ENCODE assay signal across 20 cellular contexts in the genomic region with DNA sequence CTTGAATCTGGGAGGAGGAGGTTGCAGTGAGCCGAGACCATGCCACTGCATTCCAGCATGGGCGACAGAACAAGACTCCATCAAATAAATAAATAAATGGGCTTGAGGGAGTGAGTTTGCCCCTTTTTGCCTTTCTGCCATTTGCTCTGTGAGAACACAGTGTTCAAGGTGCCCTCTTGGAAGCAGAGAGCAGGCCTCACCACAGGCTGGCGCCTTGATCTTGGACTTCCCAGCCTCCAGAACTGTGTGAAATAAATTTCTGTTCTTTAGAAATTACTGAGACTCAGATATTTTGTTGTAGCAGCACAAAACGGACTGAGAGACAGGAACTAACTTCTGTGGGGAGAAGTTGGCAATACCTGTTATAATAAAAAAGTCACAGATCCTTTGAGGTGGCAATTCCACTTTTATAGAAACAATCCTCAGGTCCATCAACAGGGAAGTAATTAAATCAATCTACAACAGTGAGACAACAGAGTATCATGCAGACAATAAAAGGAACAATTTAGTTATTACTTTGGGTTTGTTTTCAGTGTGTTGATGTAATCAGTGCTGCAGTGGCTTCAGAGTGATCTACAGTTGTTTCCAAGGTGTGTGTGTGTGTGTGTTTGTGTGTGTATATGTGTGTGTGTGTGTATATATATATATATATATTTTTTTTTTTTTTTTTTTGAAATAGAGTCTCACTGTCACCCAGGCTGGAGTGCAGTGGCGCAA. TPM values are rescaled to one million over a fixed set of nuclear protein-coding genes. Genes with fewer than 3 reads are reported as not detected.
DNase-seq lines count a peak whose midpoint lies in the region; ATAC-seq, FAIRE-seq and TF ChIP-seq lines count a peak whose summit lies in the region.
"Had no signal": no experiment of that assay in that cellular context is flagged by ENCODE, and none has a peak within 500 bp of the region (broad histone marks: within the 10 kb centered on the region; RNA-seq: fewer than 3 reads in every experiment).

No MANE protein-coding gene starts in this region.

- no TSS peak for BruUV-seq in PC-9 (replicated peaks; lab: Mats Ljungman, UMichigan)

- no peak overlapping the region for H3K4me3 ChIP-seq in Karpas-422 (ENCODE audit: low read length)
- no peak overlapping the region for H3K4me3 ChIP-seq in spleen
- no peak overlapping the region for H3K4me3 ChIP-seq in PC-9
- H3K4me3 ChIP-seq: A549, HAP-1 had no signal

- intact Hi-C loops in left colon (cut with DNase I, micrococcal nuclease) = loop anchor here (5.0 to 10.0 kb wide), 3 partner anchors 72 to 392 kb away; partner anchors contain the start of genes FITM2 (in 1 of the 2) and OSER1 (in 1 of the 2)
- intact Hi-C loops in spleen (cut with DNase I; ENCODE audit: low total_unique reads) = loop anchor here (5.0 kb wide), 1 partner anchor 130 kb away; the partner anchor contains the start of gene TTPAL
- intact Hi-C loops in PC-9 (cut with micrococcal nuclease; ENCODE audit: unreplicated experiment) = no loop called here

- peak; percentile 84 for ATAC-seq in left colon
- no peak for ATAC-seq in HG02852 (IDR thresholded peaks at IDR 0.05; ENCODE audit: unreplicated experiment)
- ATAC-seq in GM19328 (IDR thresholded peaks at IDR 0.05; ENCODE audit: unreplicated experiment) = no peak
- ATAC-seq: A549; CD8-positive, alpha-beta T cell had no signal

- H3K27me3 ChIP-seq in Karpas-422 (ENCODE audit: low read length) (no peaks in the 10 kb centered on the region), spleen (replicated peaks in 1 of 7) (no peaks in the 10 kb centered on the region), PC-9 (ENCODE audit: insufficient read depth, low read depth) (no peaks in the 10 kb centered on the region)

- TF ChIP-seq CTCF in spleen (IDR thresholded peaks at IDR 0.05 in 8 of 11, conservative IDR thresholded peaks at IDR 0.05 in 3 of 11) (no peak), PC-9 (conservative IDR thresholded peaks at IDR 0.05) (no peak)

- H3K79me2 ChIP-seq in Karpas-422 (ENCODE audit: low read length) (peaks cover 88% of the 10 kb centered on the region), PC-9 (ENCODE audit: low read depth) (no peaks in the 10 kb centered on the region)

- no peak for TF ChIP-seq POLR2A in spleen (IDR thresholded peaks at IDR 0.05)

- H3K27ac ChIP-seq in Karpas-422 (ENCODE audit: low read length) = peak overlapping the region; percentile 56
- peak overlapping the region in 1 of 8 donors; percentile 38 for H3K27ac ChIP-seq in spleen
- no peak overlapping the region for H3K27ac ChIP-seq in PC-9
- H3K27ac ChIP-seq: A549, HL-60 had no signal

- H3K9me2 ChIP-seq in Karpas-422 (replicated peaks; ENCODE audit: insufficient read depth, low read length) (no peaks in the 10 kb centered on the region), PC-9 (ENCODE audit: insufficient read depth) (no peaks in the 10 kb centered on the region)

- no peak overlapping the region for H3K9ac ChIP-seq in Karpas-422 (ENCODE audit: low read length)

- CTCF ChIA-PET in PC-9 (lab: Charles Lee) = no interaction called here

- H4K20me1 ChIP-seq in Karpas-422 (ENCODE audit: insufficient read depth, low read depth, low read length) = peaks cover 16% of the 10 kb centered on the region
- no peaks in the 10 kb centered on the region for H4K20me1 ChIP-seq in PC-9 (ENCODE audit: insufficient read depth)

- no peak overlapping the region for H3K4me2 ChIP-seq in Karpas-422 (ENCODE audit: low read depth, low read length, poor library complexity, severe bottlenecking)
- no peak overlapping the region for H3K4me2 ChIP-seq in PC-9
- H3K4me2 ChIP-seq: A549 had no signal

- POLR2A ChIA-PET in PC-9 (lab: Charles Lee; ENCODE audit: unreplicated experiment) = no interaction called here

- DNase-seq in HTR-8/SVneo (ENCODE audit: insufficient read length, low spot score) (no peak), Karpas-422 (no peak), left colon (no peak), spleen (peak; percentile 27), PC-9 (no peak)
- DNase-seq: CD8-positive, alpha-beta T cell; COR-L47; DMS153; DMS79 treated with DMSO at 0.1 percent for 48 hours; EL; GOT3; IMR-90 had no signal

- H3K4me1 ChIP-seq in Karpas-422 (ENCODE audit: low read length) (peaks cover 32% of the 10 kb centered on the region), spleen (peaks cover 26 to 71% (median 56%) of the 10 kb centered on the region in 6 donors), PC-9 (replicated peaks; ENCODE audit: insufficient read depth) (peaks cover 7% of the 10 kb centered on the region)

- H3K9me3 ChIP-seq in Karpas-422 (ENCODE audit: low read length) (no peaks in the 10 kb centered on the region), spleen (peaks cover 0 to 6% (median 0%) of the 10 kb centered on the region in 8 donors), PC-9 (ENCODE audit: insufficient read depth, low read depth) (no peaks in the 10 kb centered on the region)
- H3K9me3 ChIP-seq: A549, HAP-1 had no signal

- WGBS in spleen, 5 donors = 80 to 94% (median 87%) methylated on average over 5 of the region's 5 CpGs

- H3K36me3 ChIP-seq in Karpas-422 (ENCODE audit: insufficient read depth, low read length) (peaks cover 25% of the 10 kb centered on the region), spleen (peaks cover 0 to 7% (median 0%) of the 10 kb centered on the region in 6 donors), PC-9 (ENCODE audit: low read depth) (no peaks in the 10 kb centered on the region)
- H3K36me3 ChIP-seq: HAP-1 had no signal

- FAIRE-seq in HTR-8/SVneo (lab: Jason Lieb, UNC) = peak; percentile 4
- FAIRE-seq: A549, D721Med, G401.6, GM12891 had no signal

- H2AFZ ChIP-seq in Karpas-422 (ENCODE audit: low read length) (no peak overlapping the region), PC-9 (no peak overlapping the region)

- H3F3A ChIP-seq in PC-9 (ENCODE audit: insufficient read depth, low read depth) = peaks cover 9% of the 10 kb centered on the region; the same call in 1 of the 2 replicates

RNA-seq across cellular contexts. Expression of gene PKIG, which starts 24.5 kb away (rescaled TPM):
- 261 and 285 TPM in 2 replicates for total RNA-seq in Karpas-422 (2014; rRNA removed; shearing (Covaris generic); ENCODE audit: low replicate concordance)
- total RNA-seq in left colon (10 to 100 TPM; 30.9 to 44.7 TPM), spleen (10 to 100 TPM; 37.5 to 82.6 (median 47.6) TPM), PC-9 (2021) (41.9 and 50.1 TPM in 2 replicates)
- 10 to 100 TPM; 64.6 to 82.1 (median 74.9) TPM for polyA plus RNA-seq in spleen

RNA-seq across cellular contexts. Expression of gene ADA, which starts 44.6 kb away (rescaled TPM):
- total RNA-seq in Karpas-422 (2014; rRNA removed; shearing (Covaris generic); ENCODE audit: low replicate concordance) = 0.11 TPM in 1 of 2 replicates, not detected in the other
- total RNA-seq in left colon = 1 to 10 TPM; 2.5 to 3.4 TPM
- total RNA-seq in spleen = 10 to 100 TPM; 18.8 to 30.4 (median 21.0) TPM
- 10 to 100 TPM; 14.8 to 25.0 (median 24.1) TPM for polyA plus RNA-seq in spleen
- total RNA-seq in PC-9 (2021) = 28.2 and 32.9 TPM in 2 replicates
